Comparison of ENCODE assay signal across 8 cellular contexts in the genomic region with DNA sequence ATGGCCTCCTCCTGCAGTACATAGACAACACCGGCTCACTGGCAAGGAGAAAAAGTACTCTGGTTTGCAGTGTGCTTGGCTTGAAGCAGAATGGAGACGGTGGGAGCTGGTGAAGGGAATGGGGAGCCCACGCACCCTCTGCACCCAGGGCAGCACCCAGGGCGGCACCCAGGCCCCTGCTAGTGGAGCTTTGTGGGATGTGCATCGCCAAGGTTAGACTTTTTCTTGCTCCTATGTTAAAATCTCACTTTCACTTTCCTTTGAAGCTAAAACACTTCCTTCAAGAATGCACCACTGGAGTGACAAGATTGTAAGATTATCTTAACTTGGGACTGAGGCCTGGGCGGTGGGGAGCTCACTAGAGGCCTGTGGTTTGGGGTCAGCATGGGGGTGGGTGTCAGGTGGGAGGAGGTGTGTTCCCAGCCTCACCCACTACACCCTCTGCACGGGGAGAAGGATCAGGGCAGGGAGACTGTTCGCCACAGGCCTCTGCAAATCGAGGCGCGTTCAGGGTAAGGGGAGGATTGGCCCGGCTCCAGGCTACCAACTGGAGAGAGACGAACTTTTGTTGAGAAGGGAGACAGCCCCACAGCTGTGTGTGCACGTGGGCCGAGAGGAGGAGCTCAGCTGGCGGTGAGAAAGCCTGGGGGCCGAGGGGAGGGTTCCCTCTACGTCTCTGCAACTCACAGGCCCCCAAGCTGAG.
A peak's percentile ranks its signal among the peaks of the same experiment; 100 is the strongest.
DNase-seq lines count a peak whose midpoint lies in the region; ATAC-seq lines count a peak whose summit lies in the region.

No MANE protein-coding gene starts in this region.

- H3K27ac Mint-ChIP-seq in activated CD8-positive, alpha-beta T cell treated with anti-CD3 and anti-CD28 coated beads, Interleukin-2, amount 10 ng/mL, durations not matched to agents 7 days and 5 days, result peak overlapping the region; percentile 99

- CTCF ChIA-PET in activated CD8-positive, alpha-beta T cell treated with anti-CD3 and anti-CD28 coated beads, Interleukin-2, amount 10 ng/mL, durations not matched to agents 7 days and 5 days (lab: Charles Lee), result interaction anchor here (0.9 to 2.9 kb wide), 4 partner anchors 9 to 34 kb away, joined by 3 to 9 read pairs (median 4); no protein-coding TSS in a partner anchor

- DNase-seq in activated CD8-positive, alpha-beta T cell treated with anti-CD3 and anti-CD28 coated beads, Interleukin-2, amount 10 ng/mL, durations not matched to agents 7 days and 5 days, result peak; percentile 70
- DNase-seq in retina (no peak), HUDEP-2 (lab: John Stamatoyannopoulos, UW; ENCODE audit: unreplicated experiment in 76 of 76) (no peak), HPDE6-E6E7 (ENCODE audit: extremely low spot score) (no peak)

- ATAC-seq in GM19328 (IDR thresholded peaks at IDR 0.05; ENCODE audit: unreplicated experiment) (peak; percentile 53), HG03432 (IDR thresholded peaks at IDR 0.05; ENCODE audit: unreplicated experiment) (peak; percentile 86), GM18519 (IDR thresholded peaks at IDR 0.05; ENCODE audit: low FRiP score, unreplicated experiment) (no peak)
- peak; percentile 85 for ATAC-seq in activated CD8-positive, alpha-beta T cell treated with anti-CD3 and anti-CD28 coated beads, Interleukin-2, amount 10 ng/mL, durations not matched to agents 7 days and 5 days

- H3K27me3 Mint-ChIP-seq in activated CD8-positive, alpha-beta T cell treated with anti-CD3 and anti-CD28 coated beads, Interleukin-2, amount 10 ng/mL, durations not matched to agents 7 days and 5 days (ENCODE audit: low read depth), result no peaks in the 10 kb centered on the region

- peak overlapping the region; percentile 3 for H3K27ac ChIP-seq in layer of hippocampus (ENCODE audit: low read depth, low read length)

- H3K4me3 Mint-ChIP-seq in activated CD8-positive, alpha-beta T cell treated with anti-CD3 and anti-CD28 coated beads, Interleukin-2, amount 10 ng/mL, durations not matched to agents 7 days and 5 days, result peak overlapping the region; percentile 92

- peaks cover 58% of the 10 kb centered on the region for H3K4me1 Mint-ChIP-seq in activated CD8-positive, alpha-beta T cell treated with anti-CD3 and anti-CD28 coated beads, Interleukin-2, amount 10 ng/mL, durations not matched to agents 7 days and 5 days (ENCODE audit: low read depth)

- H3K27me3 ChIP-seq in layer of hippocampus (ENCODE audit: control insufficient read depth, insufficient read depth, low read length), result no peaks in the 10 kb centered on the region

- no peaks in the 10 kb centered on the region for H3K9me3 Mint-ChIP-seq in activated CD8-positive, alpha-beta T cell treated with anti-CD3 and anti-CD28 coated beads, Interleukin-2, amount 10 ng/mL, durations not matched to agents 7 days and 5 days (ENCODE audit: insufficient read depth)

- POLR2A ChIA-PET in activated CD8-positive, alpha-beta T cell treated with anti-CD3 and anti-CD28 coated beads, Interleukin-2, amount 10 ng/mL, durations not matched to agents 7 days and 5 days (lab: Charles Lee), result interaction anchor here (0.8 to 0.9 kb wide), 2 partner anchors 9 to 17 kb away, joined by 3 to 6 read pairs; no protein-coding TSS in a partner anchor

- H3K36me3 Mint-ChIP-seq in activated CD8-positive, alpha-beta T cell treated with anti-CD3 and anti-CD28 coated beads, Interleukin-2, amount 10 ng/mL, durations not matched to agents 7 days and 5 days (ENCODE audit: low read depth), result no peaks in the 10 kb centered on the region
